ENCODE assay signal across 7 cellular contexts in genomic region chr1:246195296-246195695, GRCh38.
"Had no signal": no experiment of that assay in that cellular context is flagged by ENCODE, and none has a peak within 500 bp of the region (broad histone marks: within the 10 kb centered on the region; RNA-seq: fewer than 3 reads in every experiment).

No MANE protein-coding gene starts in this region.

- H3K9ac ChIP-seq: KMS-11 had no signal

- H3K27ac ChIP-seq: HL-60, KMS-11 had no signal

- DNase-seq: IMR-90, KBM-7, KG1 had no signal

- ATAC-seq: HepG2 had no signal

- H3K4me2 ChIP-seq: KMS-11 had no signal

- FAIRE-seq: HepG2, HTR-8/SVneo had no signal
